29 cellular contexts compared by ENCODE assay signal in genomic region chr16:5488581-5488980, GRCh38.
"Had no signal": no experiment of that assay in that cellular context is flagged by ENCODE, and none has a peak within 500 bp of the region (broad histone marks: within the 10 kb centered on the region; RNA-seq: fewer than 3 reads in every experiment).

No MANE protein-coding gene starts in this region.

- H3K4me2 ChIP-seq: smooth muscle cell had no signal

- H3K27ac ChIP-seq: neutrophil, pancreas, psoas muscle, skin epidermis, spleen, suprapubic skin, testis, tibial artery, transverse colon, upper lobe of right lung, vagina had no signal

- H3K4me1 ChIP-seq: pancreas, psoas muscle, spleen, suprapubic skin, testis, tibial artery, transverse colon, upper lobe of right lung, vagina had no signal

- FAIRE-seq: pancreas had no signal

- DNase-seq: naive B cell; naive thymus-derived CD8-positive, alpha-beta T cell; nephron progenitor cell; nucleus accumbens; pancreas; psoas muscle; right cardiac atrium; spleen; stimulated activated CD4-positive, alpha-beta T cell treated with anti-CD3 and anti-CD28 coated beads, Interleukin-12 subunit alpha, Interleukin-12 subunit beta, amount 100 ng/mL, for 4 hours; stimulated activated CD4-positive, alpha-beta T cell treated with anti-CD3 and anti-CD28 coated beads, Interleukin-1b, Interleukin-23, amount 100 ng/mL, for 48 hours; stimulated activated CD4-positive, alpha-beta T cell treated with anti-CD3 and anti-CD28 coated beads, Interleukin-4, amount 100 ng/mL, for 1 hour; stimulated activated CD4-positive, alpha-beta T cell treated with anti-CD3 and anti-CD28 coated beads, Interleukin-4, amount 100 ng/mL, for 4 hours; stimulated activated CD8-positive, alpha-beta memory T cell treated with anti-CD3 and anti-CD28 coated beads, Interleukin-4, amount 100 ng/mL, for 48 hours; stimulated activated naive CD4-positive, alpha-beta T cell; stimulated activated naive CD8-positive, alpha-beta T cell treated with anti-CD3 and anti-CD28 coated beads, Interleukin-15, amount 100 ng/mL, for 72 hours; stimulated activated naive CD8-positive, alpha-beta T cell treated with anti-CD3 and anti-CD28 coated beads, Interleukin-15, Interleukin-2, amounts not matched to agents 100 U/mL and 50 U/mL, for 24 hours; substantia nigra; testis; tibial artery; transverse colon; upper lobe of right lung had no signal

- H3K4me3 ChIP-seq: pancreas, psoas muscle, skin epidermis, smooth muscle cell, spleen, suprapubic skin, testis, tibial artery, transverse colon, upper lobe of right lung, vagina had no signal

- H3K27me3 ChIP-seq: neutrophil, pancreas, suprapubic skin, testis, tibial artery, transverse colon, upper lobe of right lung, vagina had no signal

- H3K36me3 ChIP-seq: neutrophil, pancreas, spleen, suprapubic skin, tibial artery, transverse colon, upper lobe of right lung, vagina had no signal

- ATAC-seq: naive thymus-derived CD8-positive, alpha-beta T cell; natural killer cell treated with Interleukin-12 subunit alpha and Interleukin-12 subunit beta and Interleukin-15 and Interleukin-18, amount 100 ng/mL, for 72 hours; pancreas; psoas muscle; right cardiac atrium; sciatic nerve; stimulated activated memory B cell treated with anti-CD40 and anti-IgM and Interleukin-4, amounts not matched to agents 10 μg/mL and 1 μg/mL and 100 μg/mL, for 72 hours; stimulated activated naive CD8-positive, alpha-beta T cell treated with anti-CD3 and anti-CD28 coated beads, Interleukin-15, amount 100 ng/mL, for 72 hours; stimulated activated naive CD8-positive, alpha-beta T cell treated with anti-CD3 and anti-CD28 coated beads, Interleukin-15, Interleukin-2, amounts not matched to agents 100 U/mL and 50 U/mL, for 24 hours; upper lobe of right lung had no signal

- H3K9me3 ChIP-seq: neutrophil, pancreas, psoas muscle, spleen, suprapubic skin, testis, tibial artery, transverse colon, upper lobe of right lung, vagina had no signal
